Comparison of ENCODE assay signal across 18 cellular contexts in genomic region chr10:29816801-29817558, GRCh38.
"Had no signal": no experiment of that assay in that cellular context is flagged by ENCODE, and none has a peak within 500 bp of the region (broad histone marks: within the 10 kb centered on the region; RNA-seq: fewer than 3 reads in every experiment).

No MANE protein-coding gene starts in this region.

- H3K36me3 ChIP-seq: ascending aorta, esophagus squamous epithelium, tibial artery, uterus had no signal

- H3K27ac ChIP-seq: ascending aorta, tibial artery had no signal

- H3K36me3 Mint-ChIP-seq: activated naive CD4-positive, alpha-beta T cell treated with anti-CD3 and anti-CD28 coated beads, Interleukin-2, amount 50 U/mL, for 24 hours; natural killer cell had no signal

- H3K27me3 ChIP-seq: ascending aorta, esophagus squamous epithelium, tibial artery, uterus had no signal

- H3K4me3 ChIP-seq: ascending aorta, esophagus squamous epithelium, tibial artery, uterus had no signal

- ATAC-seq: activated CD8-positive, alpha-beta T cell treated with anti-CD3 and anti-CD28 coated beads, Interleukin-2, amount 10 ng/mL, durations not matched to agents 7 days and 5 days; activated T-cell treated with anti-CD3 and anti-CD28 coated beads, Interleukin-2, amount 50 U/mL, for 72 hours; natural killer cell had no signal

- H3K27ac Mint-ChIP-seq: activated CD4-positive, alpha-beta T cell treated with anti-CD3 and anti-CD28 coated beads, Interleukin-2, amount 10 ng/mL, durations not matched to agents 24 days and 14 days; activated CD8-positive, alpha-beta T cell treated with anti-CD3 and anti-CD28 coated beads, Interleukin-2, amount 10 ng/mL, durations not matched to agents 7 days and 5 days; activated naive CD4-positive, alpha-beta T cell treated with anti-CD3 and anti-CD28 coated beads, Interleukin-2, amount 50 U/mL, for 24 hours; activated T-cell treated with anti-CD3 and anti-CD28 coated beads, Interleukin-2, amount 50 U/mL, for 72 hours; memory B cell; natural killer cell had no signal

- DNase-seq: activated CD4-positive, alpha-beta T cell treated with anti-CD3 and anti-CD28 coated beads, Interleukin-2, amount 10 ng/mL, durations not matched to agents 24 days and 14 days; activated CD8-positive, alpha-beta T cell treated with anti-CD3 and anti-CD28 coated beads, Interleukin-2, amount 10 ng/mL, durations not matched to agents 7 days and 5 days; activated gamma-delta T cell; activated T-cell treated with anti-CD3 and anti-CD28 coated beads, Interleukin-2, amount 50 U/mL, for 72 hours; dermis blood vessel endothelial cell; effector memory CD4-positive, alpha-beta T cell; esophagus squamous epithelium; natural killer cell; stimulated activated CD4-positive, alpha-beta T cell treated with anti-CD3 and anti-CD28 coated beads, Interleukin-12 subunit alpha, Interleukin-12 subunit beta, amount 100 ng/mL, for 4 hours; stimulated activated CD4-positive, alpha-beta T cell treated with anti-CD3 and anti-CD28 coated beads, Interleukin-1b, Interleukin-23, amount 100 ng/mL, for 48 hours; stimulated activated CD8-positive, alpha-beta memory T cell treated with anti-CD3 and anti-CD28 coated beads, Interleukin-4, amount 100 ng/mL, for 48 hours; stimulated activated naive CD4-positive, alpha-beta T cell; T1000; tibial artery had no signal

- H3K4me3 Mint-ChIP-seq: activated CD4-positive, alpha-beta T cell treated with anti-CD3 and anti-CD28 coated beads, Interleukin-2, amount 10 ng/mL, durations not matched to agents 24 days and 14 days; activated CD8-positive, alpha-beta T cell treated with anti-CD3 and anti-CD28 coated beads, Interleukin-2, amount 10 ng/mL, durations not matched to agents 7 days and 5 days; activated naive CD4-positive, alpha-beta T cell treated with anti-CD3 and anti-CD28 coated beads, Interleukin-2, amount 50 U/mL, for 24 hours; activated T-cell treated with anti-CD3 and anti-CD28 coated beads, Interleukin-2, amount 50 U/mL, for 72 hours; memory B cell; natural killer cell had no signal

- H3K4me1 Mint-ChIP-seq: memory B cell had no signal

- H3K9me3 Mint-ChIP-seq: activated CD4-positive, alpha-beta T cell treated with anti-CD3 and anti-CD28 coated beads, Interleukin-2, amount 10 ng/mL, durations not matched to agents 24 days and 14 days; activated naive CD4-positive, alpha-beta T cell treated with anti-CD3 and anti-CD28 coated beads, Interleukin-2, amount 50 U/mL, for 24 hours; activated T-cell treated with anti-CD3 and anti-CD28 coated beads, Interleukin-2, amount 50 U/mL, for 72 hours; natural killer cell had no signal

- H3K9me3 ChIP-seq: ascending aorta, esophagus squamous epithelium, tibial artery, uterus had no signal
